Comparison of ENCODE assay signal across 9 cellular contexts in the genomic region with DNA sequence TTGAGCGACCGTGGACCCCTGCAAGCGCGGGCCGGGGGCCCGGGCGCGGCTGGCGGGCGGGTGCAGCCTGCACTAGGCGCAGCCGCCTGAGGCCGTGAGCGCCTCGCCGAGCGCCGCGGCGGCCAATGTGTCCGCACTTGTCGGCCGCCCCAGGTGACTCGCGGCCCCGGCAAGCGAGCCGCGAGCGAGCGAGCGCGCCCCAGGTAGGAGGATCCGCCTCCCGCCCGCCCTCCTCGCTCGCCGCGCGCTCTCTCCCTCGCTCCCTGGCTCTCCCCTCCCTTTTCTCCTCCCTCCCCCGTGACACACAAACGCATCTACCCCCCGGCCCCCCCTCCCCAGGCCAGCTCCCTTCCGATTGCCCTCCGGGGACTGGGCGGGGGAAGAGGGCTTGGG. TPM values are rescaled to one million over a fixed set of nuclear protein-coding genes. Genes with fewer than 3 reads are reported as not detected.
DNase-seq lines count a peak whose midpoint lies in the region; ATAC-seq and TF ChIP-seq lines count a peak whose summit lies in the region.
"Had no signal": no experiment of that assay in that cellular context is flagged by ENCODE, and none has a peak within 500 bp of the region (broad histone marks: within the 10 kb centered on the region; RNA-seq: fewer than 3 reads in every experiment).

A gene (minus strand): TSS at position 160 of the 393 bp plus-strand sequence. CDS start 408 bp downstream, outside the sequence.

- peak within 1 kb of the TSS; percentile 22 to 58 (median 38) for H3K4me3 ChIP-seq in skin epidermis

- no peak for TF ChIP-seq POLR2A in GM18505 (IDR thresholded peaks at IDR 0.05; ENCODE audit: borderline replicate concordance, extremely low read depth, insufficient read depth, insufficient read length)

- H3K27ac ChIP-seq in skin epidermis, result peak within 1 kb of the TSS in 9 of 21 experiments; percentile 26 to 76 (median 55)

- peak; percentile 56 for ATAC-seq in esophagus mucosa
- ATAC-seq in GM18519 (IDR thresholded peaks at IDR 0.05; ENCODE audit: low FRiP score, unreplicated experiment), result no peak
- ATAC-seq in GM18505 (IDR thresholded peaks at IDR 0.05; ENCODE audit: unreplicated experiment), result no peak

- DNase-seq in NCI-H2227 (lab: John Stamatoyannopoulos, UW; ENCODE audit: unreplicated experiment) (peak; percentile 39), NCI-H2227 treated with DMSO at 0.1 percent for 48 hours (lab: John Stamatoyannopoulos, UW) (no peak), NCI-H748 (lab: John Stamatoyannopoulos, UW; ENCODE audit: unreplicated experiment) (peak; percentile 84), NCI-H128 (lab: John Stamatoyannopoulos, UW; ENCODE audit: unreplicated experiment) (no peak)

RNA-seq across cellular contexts. Expression of the gene that starts here (rescaled TPM):
- total RNA-seq in esophagus mucosa, result 8.4 TPM
- total RNA-seq: SK-MEL-5 had no signal

Comparison
In these comparisons a context has a peak if more than half of its experiments do, and no peak if none do; other contexts are left out.
1. DNase-seq: peak in NCI-H2227 (single experiment) and NCI-H748 (single experiment); none in NCI-H2227 treated with DMSO at 0.1 percent for 48 hours (single experiment) and NCI-H128 (single experiment).